ENCODE assay signal across 1 cellular context in the genomic region with DNA sequence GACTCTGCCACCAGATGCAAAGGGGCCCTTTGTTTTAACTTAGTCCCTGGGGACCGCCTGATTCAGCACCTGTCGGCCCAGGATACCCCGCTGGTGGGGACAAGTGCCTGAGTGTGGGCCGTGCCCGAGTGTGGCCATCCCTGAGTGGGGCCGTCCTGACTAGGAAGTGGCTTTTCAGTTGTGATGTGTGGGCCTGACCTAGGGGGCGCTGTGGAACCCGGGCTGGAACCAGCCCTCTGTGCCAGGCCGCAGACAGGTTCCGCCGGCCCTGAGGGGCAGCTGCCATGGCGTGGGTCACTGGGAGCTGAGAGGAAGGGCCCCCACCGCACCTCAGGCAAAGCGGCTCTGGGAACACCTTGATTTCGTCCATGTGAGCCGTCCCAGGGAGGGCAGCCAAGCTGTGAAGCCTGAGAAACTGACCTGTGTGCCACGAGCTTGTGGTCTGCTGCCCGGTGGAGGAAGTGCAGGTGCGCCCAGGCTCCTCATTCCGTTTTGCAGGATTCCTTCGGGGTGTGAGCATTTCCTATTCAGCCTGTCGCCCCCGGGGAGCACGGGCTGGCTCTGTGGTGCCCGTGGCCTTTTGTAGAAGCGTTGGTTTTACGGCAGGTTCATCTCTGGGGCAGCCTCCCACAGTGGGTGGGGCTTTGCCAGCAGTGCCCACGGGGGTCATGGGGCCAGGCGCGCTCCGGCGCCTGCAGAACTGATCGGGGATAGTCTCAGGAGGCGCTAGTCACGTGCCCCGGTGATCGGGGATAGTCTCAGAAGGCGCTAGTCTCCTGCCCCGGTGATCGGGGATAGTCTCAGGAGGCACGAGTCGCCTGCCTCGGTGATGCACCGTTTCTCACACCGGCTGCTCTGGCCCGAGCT.
TF ChIP-seq lines count a peak whose summit lies in the region.

No MANE protein-coding gene starts in this region.

TF ChIP-seq in WTC11, 78 proteins besides CTCF, POLR2A, EP300 and RAD21 (continued from another document and continues in another):
- TF ChIP-seq AR (CRISPR knock-in tag; IDR thresholded peaks at IDR 0.05) (peak; percentile 95), E2F1 (CRISPR knock-in tag; IDR thresholded peaks at IDR 0.05) (no peak), ARID4B (CRISPR knock-in tag; IDR thresholded peaks at IDR 0.05; ENCODE audit: borderline replicate concordance) (peak; percentile 66; the same call in 1 of the 2 replicates), ZNF317 (CRISPR knock-in tag; IDR thresholded peaks at IDR 0.05; ENCODE audit: borderline replicate concordance, low read depth) (no peak), NFYB (CRISPR knock-in tag; conservative IDR thresholded peaks at IDR 0.05; ENCODE audit: low read depth) (no peak), IRF1 (CRISPR knock-in tag; IDR thresholded peaks at IDR 0.05) (peak; percentile 18), TEAD1 (CRISPR knock-in tag; IDR thresholded peaks at IDR 0.05) (peak; percentile 51; the same call in 1 of the 2 replicates), GABPB1 (CRISPR knock-in tag; IDR thresholded peaks at IDR 0.05) (peak; percentile 47), HMGXB4 (CRISPR knock-in tag; IDR thresholded peaks at IDR 0.05) (peak; percentile 88), SMAD4 (CRISPR knock-in tag; IDR thresholded peaks at IDR 0.05) (peak; percentile 67), ETV6 (CRISPR knock-in tag; IDR thresholded peaks at IDR 0.05) (peak; percentile 57), ZNF416 (CRISPR knock-in tag; IDR thresholded peaks at IDR 0.05) (peak; percentile 94), SOX15 (CRISPR knock-in tag; IDR thresholded peaks at IDR 0.05) (no peak), TCF7 (CRISPR knock-in tag; IDR thresholded peaks at IDR 0.05; ENCODE audit: low read depth) (no peak), FOXK1 (CRISPR knock-in tag; IDR thresholded peaks at IDR 0.05) (peak; percentile 49; the same call in 1 of the 2 replicates), NFE2L1 (CRISPR knock-in tag; IDR thresholded peaks at IDR 0.05) (no peak), ZNF263 (CRISPR knock-in tag; IDR thresholded peaks at IDR 0.05; ENCODE audit: low read depth) (no peak), ATF2 (CRISPR knock-in tag; IDR thresholded peaks at IDR 0.05; ENCODE audit: borderline replicate concordance, low read depth) (no peak), CREM (CRISPR knock-in tag; IDR thresholded peaks at IDR 0.05) (peak; percentile 69; the same call in 1 of the 2 replicates)
- TF ChIP-seq, protein P1, sequence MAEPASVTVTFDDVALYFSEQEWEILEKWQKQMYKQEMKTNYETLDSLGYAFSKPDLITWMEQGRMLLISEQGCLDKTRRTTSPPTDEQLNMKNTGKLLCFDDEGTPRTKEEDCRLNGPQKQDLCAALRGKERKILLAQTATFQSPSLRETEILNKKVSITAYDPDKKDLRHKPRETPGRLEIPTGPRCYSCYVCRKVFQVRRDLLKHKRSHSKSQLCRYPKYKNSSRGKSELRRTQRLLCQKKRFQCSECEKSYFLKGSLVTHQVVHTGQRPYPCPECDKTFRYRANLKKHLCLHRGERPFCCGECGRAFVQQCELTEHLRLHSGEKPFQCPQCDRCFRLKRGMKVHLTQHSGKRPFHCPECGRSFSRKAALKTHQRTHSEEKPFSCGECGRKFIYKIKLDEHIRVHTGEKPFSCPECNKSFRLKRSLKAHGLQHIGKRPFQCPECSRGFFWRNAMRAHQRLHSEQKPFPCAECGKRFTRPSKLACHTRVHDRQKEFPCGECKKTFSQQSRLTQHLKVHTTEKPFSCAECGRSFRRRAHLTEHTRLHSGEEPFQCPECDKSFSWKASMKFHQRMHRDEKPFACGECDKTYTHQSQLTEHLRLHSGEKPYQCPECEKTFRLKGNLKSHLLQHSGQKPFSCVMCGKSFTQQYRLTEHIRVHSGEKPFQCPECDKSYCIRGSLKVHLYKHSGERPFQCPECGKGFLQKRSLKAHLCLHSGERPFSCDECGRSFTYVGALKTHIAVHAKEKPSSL (CRISPR knock-in tag; conservative IDR thresholded peaks at IDR 0.05): peak; percentile 95
- TF ChIP-seq, protein P2, sequence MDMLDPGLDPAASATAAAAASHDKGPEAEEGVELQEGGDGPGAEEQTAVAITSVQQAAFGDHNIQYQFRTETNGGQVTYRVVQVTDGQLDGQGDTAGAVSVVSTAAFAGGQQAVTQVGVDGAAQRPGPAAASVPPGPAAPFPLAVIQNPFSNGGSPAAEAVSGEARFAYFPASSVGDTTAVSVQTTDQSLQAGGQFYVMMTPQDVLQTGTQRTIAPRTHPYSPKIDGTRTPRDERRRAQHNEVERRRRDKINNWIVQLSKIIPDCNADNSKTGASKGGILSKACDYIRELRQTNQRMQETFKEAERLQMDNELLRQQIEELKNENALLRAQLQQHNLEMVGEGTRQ (CRISPR knock-in tag; IDR thresholded peaks at IDR 0.05): peak; percentile 94
- TF ChIP-seq, protein P3, sequence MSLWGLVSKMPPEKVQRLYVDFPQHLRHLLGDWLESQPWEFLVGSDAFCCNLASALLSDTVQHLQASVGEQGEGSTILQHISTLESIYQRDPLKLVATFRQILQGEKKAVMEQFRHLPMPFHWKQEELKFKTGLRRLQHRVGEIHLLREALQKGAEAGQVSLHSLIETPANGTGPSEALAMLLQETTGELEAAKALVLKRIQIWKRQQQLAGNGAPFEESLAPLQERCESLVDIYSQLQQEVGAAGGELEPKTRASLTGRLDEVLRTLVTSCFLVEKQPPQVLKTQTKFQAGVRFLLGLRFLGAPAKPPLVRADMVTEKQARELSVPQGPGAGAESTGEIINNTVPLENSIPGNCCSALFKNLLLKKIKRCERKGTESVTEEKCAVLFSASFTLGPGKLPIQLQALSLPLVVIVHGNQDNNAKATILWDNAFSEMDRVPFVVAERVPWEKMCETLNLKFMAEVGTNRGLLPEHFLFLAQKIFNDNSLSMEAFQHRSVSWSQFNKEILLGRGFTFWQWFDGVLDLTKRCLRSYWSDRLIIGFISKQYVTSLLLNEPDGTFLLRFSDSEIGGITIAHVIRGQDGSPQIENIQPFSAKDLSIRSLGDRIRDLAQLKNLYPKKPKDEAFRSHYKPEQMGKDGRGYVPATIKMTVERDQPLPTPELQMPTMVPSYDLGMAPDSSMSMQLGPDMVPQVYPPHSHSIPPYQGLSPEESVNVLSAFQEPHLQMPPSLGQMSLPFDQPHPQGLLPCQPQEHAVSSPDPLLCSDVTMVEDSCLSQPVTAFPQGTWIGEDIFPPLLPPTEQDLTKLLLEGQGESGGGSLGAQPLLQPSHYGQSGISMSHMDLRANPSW (CRISPR knock-in tag; conservative IDR thresholded peaks at IDR 0.05; ENCODE audit: low read depth): no peak
- TF ChIP-seq, protein P4, sequence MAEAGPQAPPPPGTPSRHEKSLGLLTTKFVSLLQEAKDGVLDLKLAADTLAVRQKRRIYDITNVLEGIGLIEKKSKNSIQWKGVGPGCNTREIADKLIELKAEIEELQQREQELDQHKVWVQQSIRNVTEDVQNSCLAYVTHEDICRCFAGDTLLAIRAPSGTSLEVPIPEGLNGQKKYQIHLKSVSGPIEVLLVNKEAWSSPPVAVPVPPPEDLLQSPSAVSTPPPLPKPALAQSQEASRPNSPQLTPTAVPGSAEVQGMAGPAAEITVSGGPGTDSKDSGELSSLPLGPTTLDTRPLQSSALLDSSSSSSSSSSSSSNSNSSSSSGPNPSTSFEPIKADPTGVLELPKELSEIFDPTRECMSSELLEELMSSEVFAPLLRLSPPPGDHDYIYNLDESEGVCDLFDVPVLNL (CRISPR knock-in tag; IDR thresholded peaks at IDR 0.05; ENCODE audit: borderline replicate concordance, low read depth): no peak
- TF ChIP-seq, protein P5, sequence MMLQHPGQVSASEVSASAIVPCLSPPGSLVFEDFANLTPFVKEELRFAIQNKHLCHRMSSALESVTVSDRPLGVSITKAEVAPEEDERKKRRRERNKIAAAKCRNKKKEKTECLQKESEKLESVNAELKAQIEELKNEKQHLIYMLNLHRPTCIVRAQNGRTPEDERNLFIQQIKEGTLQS (CRISPR knock-in tag; conservative IDR thresholded peaks at IDR 0.05): no peak
- TF ChIP-seq, protein P6, sequence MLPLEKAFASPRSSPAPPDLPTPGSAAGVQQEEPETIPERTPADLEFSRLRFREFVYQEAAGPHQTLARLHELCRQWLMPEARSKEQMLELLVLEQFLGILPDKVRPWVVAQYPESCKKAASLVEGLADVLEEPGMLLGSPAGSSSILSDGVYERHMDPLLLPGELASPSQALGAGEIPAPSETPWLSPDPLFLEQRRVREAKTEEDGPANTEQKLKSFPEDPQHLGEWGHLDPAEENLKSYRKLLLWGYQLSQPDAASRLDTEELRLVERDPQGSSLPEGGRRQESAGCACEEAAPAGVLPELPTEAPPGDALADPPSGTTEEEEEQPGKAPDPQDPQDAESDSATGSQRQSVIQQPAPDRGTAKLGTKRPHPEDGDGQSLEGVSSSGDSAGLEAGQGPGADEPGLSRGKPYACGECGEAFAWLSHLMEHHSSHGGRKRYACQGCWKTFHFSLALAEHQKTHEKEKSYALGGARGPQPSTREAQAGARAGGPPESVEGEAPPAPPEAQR (CRISPR knock-in tag; IDR thresholded peaks at IDR 0.05): no peak
